8 cellular contexts compared by ENCODE assay signal in the genomic region with DNA sequence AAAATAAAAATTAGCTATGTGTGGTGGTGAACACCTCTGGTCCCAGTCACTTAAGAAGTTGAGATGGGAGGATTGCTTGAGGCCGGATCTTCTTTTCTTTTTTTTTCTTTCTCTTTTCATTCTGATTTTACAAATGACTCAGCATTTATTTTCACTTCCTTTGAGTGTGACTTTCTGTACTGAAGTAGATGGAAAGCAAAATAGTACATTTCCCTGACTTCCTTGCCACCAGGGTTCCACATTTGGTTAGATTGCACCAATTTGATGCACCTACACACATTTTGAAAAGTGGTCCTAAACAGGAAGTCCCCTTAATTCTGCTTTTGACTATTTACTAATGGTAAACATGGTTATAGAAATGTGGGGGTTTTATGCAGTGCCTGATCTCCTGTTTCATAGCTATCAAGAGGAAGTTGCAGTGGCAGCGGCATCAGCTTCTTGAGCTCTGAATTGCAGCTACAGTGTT. TPM values are rescaled to one million over a fixed set of nuclear protein-coding genes. Genes with fewer than 3 reads are reported as not detected.
DNase-seq lines count a peak whose midpoint lies in the region; ATAC-seq and TF ChIP-seq lines count a peak whose summit lies in the region.

No MANE protein-coding gene starts in this region.

- CTCF ChIA-PET in Calu3 (lab: Charles Lee): interaction anchor here (1.3 kb wide), 1 partner anchor 13 kb away, joined by 3 read pairs; the partner anchor contains the start of gene LEMD3

- H3K4me3 Mint-ChIP-seq in activated T-cell treated with anti-CD3 and anti-CD28 coated beads, Interleukin-2, amount 50 U/mL, for 4 hours: peak overlapping the region; percentile 37
- no peak overlapping the region for H3K4me3 Mint-ChIP-seq in Calu3 (ENCODE audit: low read depth, unreplicated experiment)

- H3K4me3 ChIP-seq in mononuclear cell (ENCODE audit: low read length): peak overlapping the region; percentile 15

- peaks cover 21% of the 10 kb centered on the region for H3K4me1 ChIP-seq in mononuclear cell (ENCODE audit: insufficient read depth, low read length)

- no peak for DNase-seq in activated T-cell treated with anti-CD3 and anti-CD28 coated beads, Interleukin-2, amount 50 U/mL, for 4 hours
- DNase-seq in activated T-cell treated with anti-CD3 and anti-CD28 coated beads for 4 hours: no peak
- DNase-seq in OCI-M1 (lab: John Stamatoyannopoulos, UW): peak; percentile 85
- DNase-seq in sciatic nerve (ENCODE audit: low spot score): no peak
- DNase-seq in NK-92 (lab: John Stamatoyannopoulos, UW; ENCODE audit: unreplicated experiment): no peak
- no peak for DNase-seq in Calu3

- H3K36me3 Mint-ChIP-seq in activated T-cell treated with anti-CD3 and anti-CD28 coated beads, Interleukin-2, amount 50 U/mL, for 4 hours (ENCODE audit: insufficient read depth): no peaks in the 10 kb centered on the region
- no peaks in the 10 kb centered on the region for H3K36me3 Mint-ChIP-seq in Calu3 (ENCODE audit: insufficient read depth, unreplicated experiment)

- no peak overlapping the region for H3K27ac Mint-ChIP-seq in Calu3 (ENCODE audit: unreplicated experiment)

- no peaks in the 10 kb centered on the region for H3K9me3 Mint-ChIP-seq in activated T-cell treated with anti-CD3 and anti-CD28 coated beads, Interleukin-2, amount 50 U/mL, for 4 hours
- no peaks in the 10 kb centered on the region for H3K9me3 Mint-ChIP-seq in Calu3 (ENCODE audit: low read depth, unreplicated experiment)

- peaks cover 19% of the 10 kb centered on the region for H3K27me3 Mint-ChIP-seq in activated T-cell treated with anti-CD3 and anti-CD28 coated beads, Interleukin-2, amount 50 U/mL, for 4 hours (ENCODE audit: low read depth)
- peaks cover 11% of the 10 kb centered on the region for H3K27me3 Mint-ChIP-seq in Calu3 (ENCODE audit: unreplicated experiment)

- BruUV-seq in Calu3 (replicated peaks; lab: Mats Ljungman, UMichigan): no TSS peak

- no peaks in the 10 kb centered on the region for H3K27me3 ChIP-seq in mononuclear cell (ENCODE audit: insufficient read depth, low read length)

- TF ChIP-seq CTCF in Calu3 (IDR thresholded peaks at IDR 0.05; ENCODE audit: unreplicated experiment): no peak

- ATAC-seq in activated T-cell treated with anti-CD3 and anti-CD28 coated beads, Interleukin-2, amount 50 U/mL, for 4 hours: peak; percentile 77 to 81
- ATAC-seq in HG02943 (IDR thresholded peaks at IDR 0.05; ENCODE audit: low read depth, unreplicated experiment): peak; percentile 86
- no peak for ATAC-seq in sciatic nerve

- no peaks in the 10 kb centered on the region for H3K9me3 ChIP-seq in mononuclear cell (ENCODE audit: low read depth, low read length)

- intact Hi-C loops in sciatic nerve (cut with DNase I) (no loop called here), Calu3 (cut with micrococcal nuclease; ENCODE audit: unreplicated experiment) (no loop called here)

- peaks cover 15% of the 10 kb centered on the region for H3K4me1 Mint-ChIP-seq in activated T-cell treated with anti-CD3 and anti-CD28 coated beads, Interleukin-2, amount 50 U/mL, for 4 hours (ENCODE audit: low read depth)
- H3K4me1 Mint-ChIP-seq in Calu3 (ENCODE audit: low read depth, unreplicated experiment): peaks cover 10% of the 10 kb centered on the region

RNA-seq across cellular contexts. Expression of gene LEMD3, which starts 13.0 kb away (rescaled TPM):
- 10 to 100 TPM; 30.9 to 34.3 (median 32.5) TPM for total RNA-seq in activated T-cell treated with anti-CD3 and anti-CD28 coated beads, Interleukin-2, amount 50 U/mL, for 4 hours
- total RNA-seq in mononuclear cell (55.9 TPM), sciatic nerve (33.7 TPM), Calu3 (2022) (44.3 and 46.8 TPM in 2 replicates)

RNA-seq across cellular contexts. Expression of gene WIF1, which starts 35.3 kb away (rescaled TPM):
- total RNA-seq in activated T-cell treated with anti-CD3 and anti-CD28 coated beads, Interleukin-2, amount 50 U/mL, for 4 hours: under 1 TPM in 1 of 3 donors, not detected in 2; 0.08 TPM
- total RNA-seq in mononuclear cell: not detected
- total RNA-seq in sciatic nerve: 0.76 TPM
- total RNA-seq in Calu3 (2022): not detected in 2 replicates
